8 cellular contexts compared by ENCODE assay signal in the genomic region with DNA sequence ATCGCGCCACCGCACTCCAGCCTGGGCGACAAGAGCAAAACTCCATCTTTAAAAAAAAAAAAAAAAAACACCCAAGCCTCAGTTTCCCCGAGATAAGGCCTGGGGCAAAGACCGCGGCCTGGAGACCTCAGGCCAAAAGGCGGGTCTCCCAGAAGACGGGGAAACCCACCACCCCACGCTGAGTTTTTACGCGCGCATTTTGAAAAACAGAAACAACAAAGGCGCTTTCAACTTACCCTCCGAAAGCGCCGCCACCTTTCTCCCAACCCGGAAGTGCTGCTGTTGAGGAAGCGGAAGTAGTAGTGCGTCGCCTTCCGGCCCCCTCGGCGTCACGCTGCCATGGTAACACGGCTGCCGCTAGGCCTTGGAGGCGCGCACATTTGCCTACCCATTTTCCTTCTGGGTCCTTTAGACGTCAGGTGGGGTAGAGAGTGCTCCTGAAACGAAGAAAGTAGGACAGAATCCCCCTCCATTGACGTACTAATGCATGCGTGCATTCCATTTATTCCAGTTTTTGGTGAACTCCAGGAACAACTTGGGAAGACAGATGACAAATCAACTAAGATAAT. TPM values are rescaled to one million over a fixed set of nuclear protein-coding genes. Genes with fewer than 3 reads are reported as not detected.
A peak's percentile ranks its signal among the peaks of the same experiment; 100 is the strongest.
DNase-seq lines count a peak whose midpoint lies in the region; ATAC-seq and TF ChIP-seq lines count a peak whose summit lies in the region.

A gene with protein sequence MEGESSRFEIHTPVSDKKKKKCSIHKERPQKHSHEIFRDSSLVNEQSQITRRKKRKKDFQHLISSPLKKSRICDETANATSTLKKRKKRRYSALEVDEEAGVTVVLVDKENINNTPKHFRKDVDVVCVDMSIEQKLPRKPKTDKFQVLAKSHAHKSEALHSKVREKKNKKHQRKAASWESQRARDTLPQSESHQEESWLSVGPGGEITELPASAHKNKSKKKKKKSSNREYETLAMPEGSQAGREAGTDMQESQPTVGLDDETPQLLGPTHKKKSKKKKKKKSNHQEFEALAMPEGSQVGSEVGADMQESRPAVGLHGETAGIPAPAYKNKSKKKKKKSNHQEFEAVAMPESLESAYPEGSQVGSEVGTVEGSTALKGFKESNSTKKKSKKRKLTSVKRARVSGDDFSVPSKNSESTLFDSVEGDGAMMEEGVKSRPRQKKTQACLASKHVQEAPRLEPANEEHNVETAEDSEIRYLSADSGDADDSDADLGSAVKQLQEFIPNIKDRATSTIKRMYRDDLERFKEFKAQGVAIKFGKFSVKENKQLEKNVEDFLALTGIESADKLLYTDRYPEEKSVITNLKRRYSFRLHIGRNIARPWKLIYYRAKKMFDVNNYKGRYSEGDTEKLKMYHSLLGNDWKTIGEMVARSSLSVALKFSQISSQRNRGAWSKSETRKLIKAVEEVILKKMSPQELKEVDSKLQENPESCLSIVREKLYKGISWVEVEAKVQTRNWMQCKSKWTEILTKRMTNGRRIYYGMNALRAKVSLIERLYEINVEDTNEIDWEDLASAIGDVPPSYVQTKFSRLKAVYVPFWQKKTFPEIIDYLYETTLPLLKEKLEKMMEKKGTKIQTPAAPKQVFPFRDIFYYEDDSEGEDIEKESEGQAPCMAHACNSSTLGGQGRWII (minus strand): TSS at position 287 of the 569 bp plus-strand sequence. CDS start 4,019 bp downstream, outside the sequence.

- H3K4me2 ChIP-seq in KMS-11: peak within 1 kb of the TSS; percentile 66

- H3K9me3 ChIP-seq in muscle layer of colon (ENCODE audit: low read length): no peaks in the 10 kb centered on the region

- peak within 1 kb of the TSS; percentile 89 for H2AFZ ChIP-seq in KMS-11 (ENCODE audit: low read depth)

- H3K27me3 ChIP-seq in KMS-11 (ENCODE audit: insufficient read depth, low read depth) (peaks cover 18% of the 10 kb centered on the region), muscle layer of colon (ENCODE audit: control insufficient read depth in 1 of 2, insufficient read depth in 2 of 2, low read length in 2 of 2) (peaks cover 22 to 24% of the 10 kb centered on the region in 2 donors)

- no peak within 1 kb of the TSS for H3K27ac ChIP-seq in KMS-11
- no peak within 1 kb of the TSS for H3K27ac ChIP-seq in muscle layer of colon (ENCODE audit: low read depth, low read length)

- no peak for TF ChIP-seq CTCF in KMS-11 (conservative IDR thresholded peaks at IDR 0.05; ENCODE audit: low read depth, low read length)

- H3K36me3 ChIP-seq in KMS-11 (ENCODE audit: insufficient read depth) (no peaks in the 10 kb centered on the region), muscle layer of colon (ENCODE audit: insufficient read depth, low read length) (peaks cover 14% of the 10 kb centered on the region)

- DNase-seq in DMS114 treated with DMSO at 0.1 percent for 48 hours (lab: John Stamatoyannopoulos, UW; ENCODE audit: unreplicated experiment): peak; percentile 82
- peak; percentile 89 for DNase-seq in activated T-cell treated with anti-CD3 and anti-CD28 coated beads, Interleukin-2, amount 50 U/mL, for 1 hour
- peak; percentile 94 for DNase-seq in stimulated activated CD8-positive, alpha-beta memory T cell treated with anti-CD3 and anti-CD28 coated beads, Interleukin-4, amount 100 ng/mL, for 48 hours

- H3K4me3 ChIP-seq in KMS-11 (IDR thresholded peaks at IDR 0.05; ENCODE audit: insufficient read depth, low read depth, low read length) (peak within 1 kb of the TSS; percentile 46), muscle layer of colon (ENCODE audit: low read depth in 1 of 2, low read length in 2 of 2) (peak within 1 kb of the TSS; percentile 35 to 48)

- H3K79me2 ChIP-seq in KMS-11 (ENCODE audit: insufficient read depth, low read depth): peaks cover 38% of the 10 kb centered on the region

- peak within 1 kb of the TSS; percentile 62 for H3K9ac ChIP-seq in KMS-11
- no peak within 1 kb of the TSS for H3K9ac ChIP-seq in muscle layer of colon (ENCODE audit: low read length)

- ATAC-seq in GM21737 (IDR thresholded peaks at IDR 0.05; ENCODE audit: unreplicated experiment) (peak; percentile 75), esophagus mucosa (peak; percentile 85)

- H3K4me1 ChIP-seq in KMS-11 (ENCODE audit: low read depth, poor library complexity, severe bottlenecking): peaks cover 26% of the 10 kb centered on the region
- H3K4me1 ChIP-seq in muscle layer of colon (ENCODE audit: insufficient read depth, low read length): peaks cover 16% of the 10 kb centered on the region

- H4K20me1 ChIP-seq in KMS-11 (ENCODE audit: insufficient read depth): no peaks in the 10 kb centered on the region

TF ChIP-seq in PFSK-1, 5 proteins besides CTCF, POLR2A, EP300 and RAD21:
- TF ChIP-seq TAF1 (IDR thresholded peaks at IDR 0.05; ENCODE audit: borderline replicate concordance, insufficient read depth, low read length): peak; percentile 70; the same call in 1 of the 2 replicates
- peak; percentile 66 for TF ChIP-seq FOXP2 (optimal IDR thresholded peaks at IDR 0.05; ENCODE audit: borderline replicate concordance, extremely low read depth, extremely low read length, insufficient read depth)
- peak; percentile 62; the same call in 1 of the 2 replicates for TF ChIP-seq POLR2AphosphoS5 (IDR thresholded peaks at IDR 0.05; ENCODE audit: low read depth, low read length)
- TF ChIP-seq SIN3A (IDR thresholded peaks at IDR 0.05; ENCODE audit: borderline replicate concordance, insufficient read depth, low read length): peak; percentile 81; the same call in 1 of the 2 replicates
- TF ChIP-seq, protein P1, sequence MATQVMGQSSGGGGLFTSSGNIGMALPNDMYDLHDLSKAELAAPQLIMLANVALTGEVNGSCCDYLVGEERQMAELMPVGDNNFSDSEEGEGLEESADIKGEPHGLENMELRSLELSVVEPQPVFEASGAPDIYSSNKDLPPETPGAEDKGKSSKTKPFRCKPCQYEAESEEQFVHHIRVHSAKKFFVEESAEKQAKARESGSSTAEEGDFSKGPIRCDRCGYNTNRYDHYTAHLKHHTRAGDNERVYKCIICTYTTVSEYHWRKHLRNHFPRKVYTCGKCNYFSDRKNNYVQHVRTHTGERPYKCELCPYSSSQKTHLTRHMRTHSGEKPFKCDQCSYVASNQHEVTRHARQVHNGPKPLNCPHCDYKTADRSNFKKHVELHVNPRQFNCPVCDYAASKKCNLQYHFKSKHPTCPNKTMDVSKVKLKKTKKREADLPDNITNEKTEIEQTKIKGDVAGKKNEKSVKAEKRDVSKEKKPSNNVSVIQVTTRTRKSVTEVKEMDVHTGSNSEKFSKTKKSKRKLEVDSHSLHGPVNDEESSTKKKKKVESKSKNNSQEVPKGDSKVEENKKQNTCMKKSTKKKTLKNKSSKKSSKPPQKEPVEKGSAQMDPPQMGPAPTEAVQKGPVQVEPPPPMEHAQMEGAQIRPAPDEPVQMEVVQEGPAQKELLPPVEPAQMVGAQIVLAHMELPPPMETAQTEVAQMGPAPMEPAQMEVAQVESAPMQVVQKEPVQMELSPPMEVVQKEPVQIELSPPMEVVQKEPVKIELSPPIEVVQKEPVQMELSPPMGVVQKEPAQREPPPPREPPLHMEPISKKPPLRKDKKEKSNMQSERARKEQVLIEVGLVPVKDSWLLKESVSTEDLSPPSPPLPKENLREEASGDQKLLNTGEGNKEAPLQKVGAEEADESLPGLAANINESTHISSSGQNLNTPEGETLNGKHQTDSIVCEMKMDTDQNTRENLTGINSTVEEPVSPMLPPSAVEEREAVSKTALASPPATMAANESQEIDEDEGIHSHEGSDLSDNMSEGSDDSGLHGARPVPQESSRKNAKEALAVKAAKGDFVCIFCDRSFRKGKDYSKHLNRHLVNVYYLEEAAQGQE (IDR thresholded peaks at IDR 0.05; ENCODE audit: insufficient read depth in 1 of 2, low read depth in 2 of 2, low read length in 2 of 2): no peak

RNA-seq across cellular contexts. Expression of the gene that starts here (rescaled TPM):
- 3.0 TPM for polyA plus RNA-seq in PFSK-1 (2012; ENCODE audit: insufficient read length, low read depth)
- 6.9 TPM for total RNA-seq in esophagus mucosa
